ENCODE assay signal across 14 cellular contexts in the genomic region with DNA sequence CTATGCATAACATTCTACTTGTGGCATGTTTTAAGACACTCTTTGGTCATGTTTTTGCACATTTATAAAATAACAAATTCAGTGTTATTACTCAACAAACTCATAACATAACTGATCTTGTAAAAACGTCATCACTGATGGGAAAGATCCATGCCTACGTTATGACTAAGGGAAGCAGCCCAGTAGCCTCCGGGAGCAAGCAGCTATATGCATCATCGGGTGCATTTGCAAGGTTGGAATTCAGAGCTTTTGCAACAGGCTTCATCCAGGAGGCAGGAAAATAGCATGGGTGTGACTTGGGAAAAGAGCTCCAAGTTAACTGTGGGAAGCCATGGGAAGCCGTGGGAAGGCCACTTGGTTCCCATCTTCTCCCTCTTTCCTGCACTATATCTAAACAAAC.
A peak's percentile ranks its signal among the peaks of the same experiment; 100 is the strongest.
DNase-seq lines count a peak whose midpoint lies in the region; ATAC-seq and TF ChIP-seq lines count a peak whose summit lies in the region.
"Had no signal": no experiment of that assay in that cellular context is flagged by ENCODE, and none has a peak within 500 bp of the region (broad histone marks: within the 10 kb centered on the region; RNA-seq: fewer than 3 reads in every experiment).

No MANE protein-coding gene starts in this region.

- H3K4me1 ChIP-seq in smooth muscle cell (ENCODE audit: low read depth), result peaks cover 5% of the 10 kb centered on the region

- H3K27me3 ChIP-seq in H7 (ENCODE audit: control insufficient read depth, insufficient read depth, low read length), result no peaks in the 10 kb centered on the region
- H3K27me3 ChIP-seq in smooth muscle cell (ENCODE audit: low read depth), result no peaks in the 10 kb centered on the region

- WGBS in smooth muscle cell (ENCODE audit: low lambda C conversion rate), result 4% methylated on average over 5 of the region's 5 CpGs

- H3K79me2 ChIP-seq in smooth muscle cell (ENCODE audit: low read depth), result no peaks in the 10 kb centered on the region

- peak overlapping the region; percentile 35 for H3K9ac ChIP-seq in smooth muscle cell (ENCODE audit: low read depth)

- H3K9me3 ChIP-seq in smooth muscle cell (replicated peaks; ENCODE audit: low read depth), result no peaks in the 10 kb centered on the region

- H3K27ac ChIP-seq in smooth muscle cell (ENCODE audit: low read depth), result peak overlapping the region; percentile 93

- no peaks in the 10 kb centered on the region for H3K36me3 Mint-ChIP-seq in nephron progenitor cell (ENCODE audit: low read depth)

- peak overlapping the region; percentile 12 for H3K4me2 ChIP-seq in smooth muscle cell

- no peak overlapping the region for H3K27ac Mint-ChIP-seq in nephron progenitor cell
- H3K27ac Mint-ChIP-seq: effector memory CD8-positive, alpha-beta T cell; progenitor cell of endocrine pancreas had no signal

- no peaks in the 10 kb centered on the region for H3K36me3 ChIP-seq in H7 (replicated peaks; ENCODE audit: control insufficient read depth, insufficient read depth, low read length)
- H3K36me3 ChIP-seq in smooth muscle cell (ENCODE audit: low read depth), result no peaks in the 10 kb centered on the region

- H3K4me3 ChIP-seq in H7 (ENCODE audit: insufficient read depth, low read depth, low read length) (no peak overlapping the region), fibroblast of villous mesenchyme (ENCODE audit: low read depth, low read length) (no peak overlapping the region), smooth muscle cell (no peak overlapping the region)

- H4K20me1 ChIP-seq in smooth muscle cell (ENCODE audit: low read depth), result no peaks in the 10 kb centered on the region

- no peak for TF ChIP-seq CTCF in fibroblast of villous mesenchyme (IDR thresholded peaks at IDR 0.05; ENCODE audit: insufficient read depth, low read depth, low read length)
- TF ChIP-seq CTCF in smooth muscle cell (IDR thresholded peaks at IDR 0.05; ENCODE audit: borderline replicate concordance, insufficient read depth, poor library complexity, severe bottlenecking), result no peak
- TF ChIP-seq CTCF in nephron progenitor cell (IDR thresholded peaks at IDR 0.05), result no peak

- no peak for ATAC-seq in GM21529 (IDR thresholded peaks at IDR 0.05; ENCODE audit: unreplicated experiment)
- no peak for ATAC-seq in HG03571 (IDR thresholded peaks at IDR 0.05; ENCODE audit: unreplicated experiment)
- ATAC-seq: effector memory CD8-positive, alpha-beta T cell; left lobe of liver had no signal

- H3K9me3 Mint-ChIP-seq in nephron progenitor cell, result peaks cover 3% of the 10 kb centered on the region
- H3K9me3 Mint-ChIP-seq: effector memory CD8-positive, alpha-beta T cell had no signal

- H3K4me3 Mint-ChIP-seq in nephron progenitor cell, result no peak overlapping the region
- H3K4me3 Mint-ChIP-seq: effector memory CD8-positive, alpha-beta T cell had no signal

- DNase-seq in H7 (peak; percentile 13), T1000 (lab: John Stamatoyannopoulos, UW) (peak; percentile 76), fibroblast of villous mesenchyme (ENCODE audit: low read depth) (peak; percentile 100), smooth muscle cell (lab: John Stamatoyannopoulos, UW; ENCODE audit: unreplicated experiment) (no peak), inferior parietal cortex (ENCODE audit: extremely low spot score) (no peak), nephron progenitor cell (no peak)
- DNase-seq: activated effector memory CD4-positive, alpha-beta T cell treated with Interleukin-2 at 50 U/mL for 16 hours; effector memory CD8-positive, alpha-beta T cell; NCI-H1417; OCI-M1 had no signal

- no peaks in the 10 kb centered on the region for H3F3A ChIP-seq in smooth muscle cell (ENCODE audit: low read depth)

- peaks cover 10% of the 10 kb centered on the region for H3K4me1 Mint-ChIP-seq in nephron progenitor cell

- no peaks in the 10 kb centered on the region for H3K27me3 Mint-ChIP-seq in nephron progenitor cell (ENCODE audit: low read depth, poor library complexity)
- H3K27me3 Mint-ChIP-seq: progenitor cell of endocrine pancreas had no signal

- peak overlapping the region; percentile 18 for H2AFZ ChIP-seq in smooth muscle cell (ENCODE audit: low read depth)

Comparison
In these comparisons a context has a peak if more than half of its experiments do, and no peak if none do; other contexts are left out.
1. DNase-seq: peak in H7 (single experiment), T1000 (single experiment) and fibroblast of villous mesenchyme (single experiment); none in smooth muscle cell (single experiment), inferior parietal cortex (single experiment) and nephron progenitor cell (single experiment).